ENCODE assay signal across 14 cellular contexts in genomic region chr1:181251001-181251712, GRCh38.
DNase-seq lines count a peak whose midpoint lies in the region; ATAC-seq, FAIRE-seq and TF ChIP-seq lines count a peak whose summit lies in the region.
"Had no signal": no experiment of that assay in that cellular context is flagged by ENCODE, and none has a peak within 500 bp of the region (broad histone marks: within the 10 kb centered on the region; RNA-seq: fewer than 3 reads in every experiment).

No MANE protein-coding gene starts in this region.

- H3K36me3 Mint-ChIP-seq in T-cell = no peaks in the 10 kb centered on the region

- H3K79me2 ChIP-seq in SK-N-SH (ENCODE audit: insufficient read depth) = no peaks in the 10 kb centered on the region

- TF ChIP-seq EP300 in SK-N-SH (IDR thresholded peaks at IDR 0.05; ENCODE audit: borderline replicate concordance in 1 of 2, low read depth in 1 of 2, low read length in 1 of 2) = no peak

- H3K27me3 Mint-ChIP-seq in T-cell = peaks cover 3 to 7% of the 10 kb centered on the region in 2 donors

- peak; percentile 80 for FAIRE-seq in RCC 7860 (lab: Jason Lieb, UNC)

- TF ChIP-seq CTCF in SK-N-SH (IDR thresholded peaks at IDR 0.05) (no peak), esophagus squamous epithelium (IDR thresholded peaks at IDR 0.05) (no peak)

- H3K4me1 Mint-ChIP-seq in T-cell = no peaks in the 10 kb centered on the region
- H3K4me1 Mint-ChIP-seq: B cell had no signal

- 14% methylated on average over 5 of the region's 5 CpGs for WGBS in SK-N-SH (ENCODE audit: low lambda C conversion rate)
- 31 to 34% methylated on average over 5 of the region's 5 CpGs for whole genome bisulfite sequencing in esophagus squamous epithelium, 2 donors

- ATAC-seq in SK-N-SH treated with all-trans-retinoic acid at 6 μM for 48 hours (no peak), T-cell (replicated peaks in 1 of 4) (no peak), GM21360 (IDR thresholded peaks at IDR 0.05; ENCODE audit: unreplicated experiment) (no peak)
- ATAC-seq: left ventricle myocardium superior, sciatic nerve had no signal

- H3K27ac Mint-ChIP-seq in T-cell = no peak overlapping the region
- H3K27ac Mint-ChIP-seq: B cell had no signal

- no peak overlapping the region for H3K9ac ChIP-seq in SK-N-SH

- no peaks in the 10 kb centered on the region for H3F3A ChIP-seq in SK-N-SH (replicated peaks; ENCODE audit: insufficient read depth)

- no peak overlapping the region for H3K27ac ChIP-seq in SK-N-SH (ENCODE audit: low read depth in 2 of 2, low read length in 1 of 2)
- no peak overlapping the region for H3K27ac ChIP-seq in esophagus squamous epithelium

- H3K4me1 ChIP-seq in SK-N-SH (ENCODE audit: control insufficient read depth in 1 of 2, insufficient read depth in 2 of 2, low read depth in 1 of 2, low read length in 1 of 2) (0 out of 4 replicates have a peak, but pooled peaks cover 0 to 3% of the 10 kb centered on the region in 2 experiments), esophagus squamous epithelium (peaks cover 0 to 19% (median 7%) of the 10 kb centered on the region in 3 donors)

- CTCF ChIA-PET in SK-N-SH (lab: Yijun Ruan, JAX) (no interaction called here), T-cell (lab: Charles Lee) (no interaction called here)

- no peak for TF ChIP-seq RAD21 in SK-N-SH (IDR thresholded peaks at IDR 0.05; ENCODE audit: low read length)

- no peak overlapping the region for H3K4me3 ChIP-seq in SK-N-SH (ENCODE audit: low read depth in 2 of 2, low read length in 1 of 2)
- H3K4me3 ChIP-seq in esophagus squamous epithelium = no peak overlapping the region

- H3K9me3 ChIP-seq in SK-N-SH (no peaks in the 10 kb centered on the region), esophagus squamous epithelium (peaks cover 0 to 12% (median 0%) of the 10 kb centered on the region in 3 donors)

- POLR2A ChIA-PET in SK-N-SH (lab: Yijun Ruan, JAX) (no interaction called here), T-cell (lab: Charles Lee) (no interaction called here)

- H2AFZ ChIP-seq in SK-N-SH (ENCODE audit: low read depth) = no peak overlapping the region

- H4K20me1 ChIP-seq in SK-N-SH (ENCODE audit: insufficient read depth) = no peaks in the 10 kb centered on the region

- H3K9me2 ChIP-seq in SK-N-SH = no peaks in the 10 kb centered on the region

- TF ChIP-seq POLR2A in esophagus squamous epithelium (IDR thresholded peaks at IDR 0.05) = no peak

- H3K36me3 ChIP-seq in SK-N-SH (replicated peaks in 1 of 2; ENCODE audit: control insufficient read depth in 1 of 2, insufficient read depth in 2 of 2, low read length in 1 of 2) = no peaks in the 10 kb centered on the region
- no peaks in the 10 kb centered on the region for H3K36me3 ChIP-seq in esophagus squamous epithelium

- H3K4me2 ChIP-seq in SK-N-SH = no peak overlapping the region

- H3K9me3 Mint-ChIP-seq in T-cell = peaks cover 18 to 34% (median 30%) of the 10 kb centered on the region in 3 donors

- H3K4me3 Mint-ChIP-seq in T-cell = no peak overlapping the region
- H3K4me3 Mint-ChIP-seq: B cell had no signal

- H3K27me3 ChIP-seq in SK-N-SH (ENCODE audit: insufficient read depth) (no peaks in the 10 kb centered on the region), esophagus squamous epithelium (no peaks in the 10 kb centered on the region)

- no peak for DNase-seq in SK-N-SH
- DNase-seq in RCC 7860 (ENCODE audit: low spot score) = peak; percentile 75
- peak; percentile 15 for DNase-seq in fibroblast of peridontal ligament (ENCODE audit: extremely low read depth)
- DNase-seq in T-cell = no peak
- no peak for DNase-seq in esophagus squamous epithelium (lab: John Stamatoyannopoulos, UW)
- DNase-seq in activated T-cell treated with anti-CD3 and anti-CD28 coated beads, Interleukin-2, amount 50 U/mL, for 48 hours = no peak
- DNase-seq: effector memory CD4-positive, alpha-beta T cell; left ventricle myocardium superior; NCI-H510A; T1000 had no signal

- intact Hi-C loops in esophagus squamous epithelium (cut with DNase I) = no loop called here

TF ChIP-seq in SK-N-SH, 30 proteins besides CTCF, POLR2A, EP300 and RAD21 (continues in another document):
- no peak for TF ChIP-seq RXRA (IDR thresholded peaks at IDR 0.05; ENCODE audit: borderline replicate concordance, low read depth)
- TF ChIP-seq FOSL2 (IDR thresholded peaks at IDR 0.05; ENCODE audit: borderline replicate concordance, low read depth) = peak; percentile 42; the same call in 1 of the 2 replicates
- no peak for TF ChIP-seq CHD2 (IDR thresholded peaks at IDR 0.05; ENCODE audit: low read length, partially characterized antibody)
- no peak for TF ChIP-seq GATA2 (CRISPR knock-in tag; IDR thresholded peaks at IDR 0.05)
- TF ChIP-seq, protein P1, sequence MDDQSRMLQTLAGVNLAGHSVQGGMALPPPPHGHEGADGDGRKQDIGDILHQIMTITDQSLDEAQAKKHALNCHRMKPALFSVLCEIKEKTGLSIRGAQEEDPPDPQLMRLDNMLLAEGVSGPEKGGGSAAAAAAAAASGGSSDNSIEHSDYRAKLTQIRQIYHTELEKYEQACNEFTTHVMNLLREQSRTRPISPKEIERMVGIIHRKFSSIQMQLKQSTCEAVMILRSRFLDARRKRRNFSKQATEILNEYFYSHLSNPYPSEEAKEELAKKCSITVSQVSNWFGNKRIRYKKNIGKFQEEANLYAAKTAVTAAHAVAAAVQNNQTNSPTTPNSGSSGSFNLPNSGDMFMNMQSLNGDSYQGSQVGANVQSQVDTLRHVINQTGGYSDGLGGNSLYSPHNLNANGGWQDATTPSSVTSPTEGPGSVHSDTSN (IDR thresholded peaks at IDR 0.05) = peak; percentile 75
- TF ChIP-seq FOXJ3 (CRISPR knock-in tag; IDR thresholded peaks at IDR 0.05) = no peak
- peak; percentile 51; the same call in 1 of the 2 replicates for TF ChIP-seq TCF12 (IDR thresholded peaks at IDR 0.05)
- TF ChIP-seq TEAD4 (IDR thresholded peaks at IDR 0.05; ENCODE audit: borderline replicate concordance, insufficient read depth) = no peak
- TF ChIP-seq JUND (IDR thresholded peaks at IDR 0.05) = peak; percentile 30; the same call in 1 of the 2 replicates
- no peak for TF ChIP-seq IRF3 (IDR thresholded peaks at IDR 0.05; ENCODE audit: low read depth, low read length)
- no peak for TF ChIP-seq MAX (IDR thresholded peaks at IDR 0.05; ENCODE audit: low read depth)

TF ChIP-seq in SK-N-SH treated with all-trans-retinoic acid at 6 μM for 48 hours, 23 proteins besides CTCF, POLR2A, EP300 and RAD21:
- no peak for TF ChIP-seq ARNTL (CRISPR knock-in tag; IDR thresholded peaks at IDR 0.05; ENCODE audit: borderline replicate concordance, low read depth)
- TF ChIP-seq TOX (CRISPR knock-in tag; IDR thresholded peaks at IDR 0.05; ENCODE audit: borderline replicate concordance) = no peak
- TF ChIP-seq RARB (CRISPR knock-in tag; IDR thresholded peaks at IDR 0.05) = no peak
- TF ChIP-seq GLIS3 (CRISPR knock-in tag; IDR thresholded peaks at IDR 0.05) = no peak
- no peak for TF ChIP-seq CSDC2 (CRISPR knock-in tag; IDR thresholded peaks at IDR 0.05)
- TF ChIP-seq ESRRG (CRISPR knock-in tag; IDR thresholded peaks at IDR 0.05) = no peak
- TF ChIP-seq SNAI2 (CRISPR knock-in tag; IDR thresholded peaks at IDR 0.05) = no peak
- no peak for TF ChIP-seq OSR1 (CRISPR knock-in tag; IDR thresholded peaks at IDR 0.05)
- TF ChIP-seq ZNF8 (CRISPR knock-in tag; IDR thresholded peaks at IDR 0.05) = no peak
- no peak for TF ChIP-seq ZFP30 (CRISPR knock-in tag; IDR thresholded peaks at IDR 0.05)

Comparison
In these comparisons a context has a peak if more than half of its experiments do, and no peak if none do; other contexts are left out.
1. DNase-seq: peak in RCC 7860 (single experiment) and fibroblast of peridontal ligament (single experiment); none in SK-N-SH (single experiment), T-cell (0 of 34), esophagus squamous epithelium (single experiment) and activated T-cell treated with anti-CD3 and anti-CD28 coated beads, Interleukin-2, amount 50 U/mL, for 48 hours (0 of 2).